Comparison of ENCODE assay signal across 12 cellular contexts in genomic region chr3:113898892-113899291, GRCh38. TPM values are rescaled to one million over a fixed set of nuclear protein-coding genes. Genes with fewer than 3 reads are reported as not detected.
DNase-seq lines count a peak whose midpoint lies in the region.
"Had no signal": no experiment of that assay in that cellular context is flagged by ENCODE, and none has a peak within 500 bp of the region (broad histone marks: within the 10 kb centered on the region; RNA-seq: fewer than 3 reads in every experiment).

No MANE protein-coding gene starts in this region.

- H3K36me3 ChIP-seq in endocrine pancreas (ENCODE audit: control insufficient read depth, insufficient read depth, low read length) (no peaks in the 10 kb centered on the region), mesenchymal stem cell (ENCODE audit: control insufficient read depth in 1 of 2, insufficient read depth in 2 of 2, low read depth in 1 of 2, low read length in 2 of 2) (no peaks in the 10 kb centered on the region)

- no peak overlapping the region for H3K18ac ChIP-seq in mesenchymal stem cell (ENCODE audit: low read depth in 1 of 2, low read length in 2 of 2)

- no peak overlapping the region for H2BK12ac ChIP-seq in mesenchymal stem cell (ENCODE audit: low read length in 2 of 2)

- H3K14ac ChIP-seq in mesenchymal stem cell (ENCODE audit: low read length in 2 of 2): no peak overlapping the region

- no peaks in the 10 kb centered on the region for H3K4me1 ChIP-seq in endocrine pancreas (ENCODE audit: control insufficient read depth, insufficient read depth, low read length)
- no peaks in the 10 kb centered on the region for H3K4me1 ChIP-seq in mesenchymal stem cell (ENCODE audit: control insufficient read depth, insufficient read depth, low read depth, low read length)

- H3K4me3 ChIP-seq in endocrine pancreas (ENCODE audit: control insufficient read depth, insufficient read depth, low read length) (peak overlapping the region; percentile 99), mesenchymal stem cell (ENCODE audit: insufficient read depth in 1 of 2, low read depth in 1 of 2, low read length in 2 of 2) (no peak overlapping the region)

- no peaks in the 10 kb centered on the region for H3K27me3 ChIP-seq in endocrine pancreas (ENCODE audit: control insufficient read depth, insufficient read depth, low read length)
- H3K27me3 ChIP-seq in mesenchymal stem cell (ENCODE audit: control insufficient read depth in 1 of 2, insufficient read depth in 1 of 2, low read length in 2 of 2): no peaks in the 10 kb centered on the region

- no peak overlapping the region for H2BK120ac ChIP-seq in mesenchymal stem cell (ENCODE audit: low read depth, low read length)

- H3K9ac ChIP-seq in endocrine pancreas (ENCODE audit: control insufficient read depth, insufficient read depth, low read length): no peak overlapping the region
- no peak overlapping the region for H3K9ac ChIP-seq in mesenchymal stem cell (ENCODE audit: low read length)

- no peak overlapping the region for H2BK5ac ChIP-seq in mesenchymal stem cell (ENCODE audit: low read depth, low read length, poor library complexity, severe bottlenecking)

- 93% methylated on average over 1 of the region's 2 CpGs for WGBS in mesenchymal stem cell

- no peak overlapping the region for H2AFZ ChIP-seq in mesenchymal stem cell (ENCODE audit: low read depth, low read length)

- H3K4ac ChIP-seq in mesenchymal stem cell (ENCODE audit: low read depth in 1 of 2, low read length in 2 of 2): no peak overlapping the region

- no peak overlapping the region for H3K4me2 ChIP-seq in mesenchymal stem cell (ENCODE audit: low read length, poor library complexity, severe bottlenecking)

- no peak overlapping the region for H4K91ac ChIP-seq in mesenchymal stem cell (ENCODE audit: low read length)

- no peak overlapping the region for H4K8ac ChIP-seq in mesenchymal stem cell (ENCODE audit: low read length)

- H2BK15ac ChIP-seq in mesenchymal stem cell (ENCODE audit: low read depth, poor library complexity, severe bottlenecking): no peak overlapping the region

- no peaks in the 10 kb centered on the region for H3K9me3 ChIP-seq in endocrine pancreas (ENCODE audit: control insufficient read depth, low read length)
- no peaks in the 10 kb centered on the region for H3K9me3 ChIP-seq in mesenchymal stem cell (ENCODE audit: control insufficient read depth, low read length)

- DNase-seq in COLO829 (ENCODE audit: low spot score) (peak; percentile 13), NOMO-1 treated with dmso at 0.1 percent for 144 hours (lab: John Stamatoyannopoulos, UW; ENCODE audit: unreplicated experiment) (peak; percentile 56), mesenchymal stem cell (peak; percentile 48), cerebellar cortex (ENCODE audit: low spot score) (no peak), epidermal melanocyte (ENCODE audit: insufficient read length, low spot score) (no peak), HuH-7 (ENCODE audit: low spot score) (no peak)
- DNase-seq in stimulated activated CD4-positive, alpha-beta T cell treated with anti-CD3 and anti-CD28 coated beads, Interleukin-2, amount 100 ng/mL, for 24 hours: no peak
- DNase-seq: activated CD8-positive, alpha-beta memory T cell treated with anti-CD3 and anti-CD28 coated beads, Interleukin-2, amount 50 U/mL, for 4 hours; CD8-positive, alpha-beta memory T cell; effector CD8-positive, alpha-beta T cell; NCI-H446 treated with DMSO at 0.1 percent for 48 hours had no signal

- no peak overlapping the region for H2AK5ac ChIP-seq in mesenchymal stem cell (ENCODE audit: low read length, severe bottlenecking)

- no peaks in the 10 kb centered on the region for H3K79me1 ChIP-seq in mesenchymal stem cell (replicated peaks; ENCODE audit: low read length, poor library complexity, severe bottlenecking)

- no peak overlapping the region for H3K27ac ChIP-seq in mesenchymal stem cell (ENCODE audit: low read length, poor library complexity, severe bottlenecking)

- no peak overlapping the region for H3K23ac ChIP-seq in mesenchymal stem cell (ENCODE audit: low read length in 2 of 2)

RNA-seq across cellular contexts. Expression of gene ZDHHC23, which starts 48.9 kb away (rescaled TPM):
- 0.11 TPM for polyA plus RNA-seq in mesenchymal stem cell (2013, experiment 1 of 2)
- 0.23 TPM for polyA plus RNA-seq in mesenchymal stem cell (2013, experiment 2 of 2)

Comparison
In these comparisons a context has a peak if more than half of its experiments do, and no peak if none do; other contexts are left out.
1. DNase-seq: peak in COLO829 (single experiment), NOMO-1 treated with dmso at 0.1 percent for 144 hours (single experiment) and mesenchymal stem cell (single experiment); none in cerebellar cortex (single experiment), epidermal melanocyte (single experiment), HuH-7 (single experiment) and stimulated activated CD4-positive, alpha-beta T cell treated with anti-CD3 and anti-CD28 coated beads, Interleukin-2, amount 100 ng/mL, for 24 hours (0 of 2).